20 cellular contexts compared by ENCODE assay signal in genomic region chr10:91424016-91424415, GRCh38. TPM values are rescaled to one million over a fixed set of nuclear protein-coding genes. Genes with fewer than 3 reads are reported as not detected.
DNase-seq lines count a peak whose midpoint lies in the region; ATAC-seq, FAIRE-seq and TF ChIP-seq lines count a peak whose summit lies in the region.
"Had no signal": no experiment of that assay in that cellular context is flagged by ENCODE, and none has a peak within 500 bp of the region (broad histone marks: within the 10 kb centered on the region; RNA-seq: fewer than 3 reads in every experiment).

No MANE protein-coding gene starts in this region.

- no peaks in the 10 kb centered on the region for H3K27me3 Mint-ChIP-seq in activated T-cell treated with anti-CD3 and anti-CD28 coated beads, Interleukin-2, amount 50 U/mL, for 72 hours (ENCODE audit: low read depth)

- ATAC-seq in activated CD4-positive, CD25-positive, alpha-beta regulatory T cell treated with anti-CD3 and anti-CD28 coated beads, Interleukin-2, amount 50 U/mL, for 24 hours = peak; percentile 28 to 88
- ATAC-seq in activated T-cell treated with anti-CD3 and anti-CD28 coated beads, Interleukin-2, amount 50 U/mL, for 72 hours (replicated peaks in 1 of 2) = peak; percentile 94 to 98
- ATAC-seq: CD8-positive, alpha-beta T cell had no signal

- peak overlapping the region in 1 of 2 donors; percentile 73 for H3K4me3 Mint-ChIP-seq in activated T-cell treated with anti-CD3 and anti-CD28 coated beads, Interleukin-2, amount 50 U/mL, for 72 hours
- H3K4me3 Mint-ChIP-seq: CD8-positive, alpha-beta T cell; nephron progenitor cell had no signal

- peak; percentile 93 for FAIRE-seq in H54 (lab: Jason Lieb, UNC)
- FAIRE-seq: colon, GM12891, H1 had no signal

- no peak for DNase-seq in activated CD4-positive, CD25-positive, alpha-beta regulatory T cell (lab: John Stamatoyannopoulos, UW)
- DNase-seq in H54 (ENCODE audit: insufficient read length, low spot score) (no peak), myocyte (ENCODE audit: low read depth) (peak; percentile 83), NCI-H1436 treated with DMSO at 0.1 percent for 48 hours (lab: John Stamatoyannopoulos, UW) (no peak), NCI-H187 (lab: John Stamatoyannopoulos, UW) (no peak), HK-2 (ENCODE audit: unreplicated experiment) (no peak)
- DNase-seq in activated T-cell treated with anti-CD3 and anti-CD28 coated beads, Interleukin-2, amount 50 U/mL, for 72 hours = peak; percentile 26 to 39
- DNase-seq: activated CD8-positive, alpha-beta memory T cell treated with anti-CD3 and anti-CD28 coated beads, Interleukin-2, amount 50 U/mL, for 4 hours; adrenal gland; CD8-positive, alpha-beta T cell; NCI-H2029 treated with DMSO at 0.1 percent for 48 hours; NCI-H748 treated with DMSO at 0.1 percent for 48 hours; nephron progenitor cell; RPMI8226; thyroid gland; WERI-Rb-1 had no signal

- no peak overlapping the region for H3K27ac Mint-ChIP-seq in activated T-cell treated with anti-CD3 and anti-CD28 coated beads, Interleukin-2, amount 50 U/mL, for 72 hours
- H3K27ac Mint-ChIP-seq: CD8-positive, alpha-beta T cell; nephron progenitor cell had no signal

- no peak for TF ChIP-seq POLR2A in H54 (IDR thresholded peaks at IDR 0.05; ENCODE audit: low read depth, low read length)

- no peaks in the 10 kb centered on the region for H3K36me3 Mint-ChIP-seq in activated T-cell treated with anti-CD3 and anti-CD28 coated beads, Interleukin-2, amount 50 U/mL, for 72 hours (ENCODE audit: insufficient read depth in 2 of 2)

- H3K4me1 Mint-ChIP-seq in activated T-cell treated with anti-CD3 and anti-CD28 coated beads, Interleukin-2, amount 50 U/mL, for 72 hours (ENCODE audit: low read depth) = peaks cover 20% of the 10 kb centered on the region
- H3K4me1 Mint-ChIP-seq: nephron progenitor cell had no signal

- peaks cover 0 to 1% of the 10 kb centered on the region in 2 donors for H3K9me3 Mint-ChIP-seq in activated T-cell treated with anti-CD3 and anti-CD28 coated beads, Interleukin-2, amount 50 U/mL, for 72 hours
- H3K9me3 Mint-ChIP-seq: CD8-positive, alpha-beta T cell had no signal

RNA-seq across cellular contexts. Expression of gene HECTD2, which starts 13.9 kb away (rescaled TPM):
- total RNA-seq in activated T-cell treated with anti-CD3 and anti-CD28 coated beads, Interleukin-2, amount 50 U/mL, for 72 hours = 1 to 10 TPM; 4.8 to 5.4 TPM
- total RNA-seq in myocyte = 11.4 and 11.8 TPM in 2 replicates
- 2.5 TPM for polyA plus RNA-seq in myocyte (2012)

Comparison
In these comparisons a context has a peak if more than half of its experiments do, and no peak if none do; other contexts are left out.
1. DNase-seq: peak in activated T-cell treated with anti-CD3 and anti-CD28 coated beads, Interleukin-2, amount 50 U/mL, for 72 hours (2 of 2) and myocyte (single experiment); none in activated CD4-positive, CD25-positive, alpha-beta regulatory T cell (0 of 4), H54 (single experiment), NCI-H1436 treated with DMSO at 0.1 percent for 48 hours (single experiment), NCI-H187 (0 of 2) and HK-2 (single experiment).